Comparison of ENCODE assay signal across 1 cellular context in the genomic region with DNA sequence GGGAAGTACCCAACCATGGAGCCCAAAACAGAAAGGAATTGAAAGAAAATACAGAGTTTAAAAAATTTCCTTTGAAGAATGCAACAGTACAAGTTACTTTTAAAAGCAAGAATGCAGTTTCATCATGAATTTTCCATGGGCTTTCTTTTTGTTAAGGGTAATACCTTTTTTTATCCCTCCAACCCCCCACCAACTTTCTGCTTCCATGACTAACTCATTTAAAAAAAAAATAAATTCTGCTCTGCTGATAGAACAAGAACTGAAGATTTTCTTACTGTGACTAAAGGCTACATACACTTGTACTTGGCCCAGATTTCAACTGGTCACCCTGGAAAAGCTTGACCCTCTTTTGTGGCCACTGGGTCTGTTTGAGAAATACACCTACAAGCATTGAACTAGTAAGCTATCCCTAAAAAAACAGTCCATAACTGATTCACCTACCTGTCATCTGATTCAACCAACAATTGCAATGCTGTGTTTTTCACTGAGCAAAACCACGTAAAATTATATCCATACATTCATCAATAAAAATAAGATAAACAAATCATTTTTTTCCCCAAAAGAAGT.
TF ChIP-seq lines count a peak whose summit lies in the region.

No MANE protein-coding gene starts in this region.

TF ChIP-seq in GM23338, 12 proteins besides CTCF, POLR2A, EP300 and RAD21 (continued from another document):
- TF ChIP-seq CREB1 (CRISPR knock-in tag; IDR thresholded peaks at IDR 0.05; ENCODE audit: low read depth) (no peak), POLR2AphosphoS5 (IDR thresholded peaks at IDR 0.05; ENCODE audit: low read depth) (no peak)
- TF ChIP-seq, protein P1, sequence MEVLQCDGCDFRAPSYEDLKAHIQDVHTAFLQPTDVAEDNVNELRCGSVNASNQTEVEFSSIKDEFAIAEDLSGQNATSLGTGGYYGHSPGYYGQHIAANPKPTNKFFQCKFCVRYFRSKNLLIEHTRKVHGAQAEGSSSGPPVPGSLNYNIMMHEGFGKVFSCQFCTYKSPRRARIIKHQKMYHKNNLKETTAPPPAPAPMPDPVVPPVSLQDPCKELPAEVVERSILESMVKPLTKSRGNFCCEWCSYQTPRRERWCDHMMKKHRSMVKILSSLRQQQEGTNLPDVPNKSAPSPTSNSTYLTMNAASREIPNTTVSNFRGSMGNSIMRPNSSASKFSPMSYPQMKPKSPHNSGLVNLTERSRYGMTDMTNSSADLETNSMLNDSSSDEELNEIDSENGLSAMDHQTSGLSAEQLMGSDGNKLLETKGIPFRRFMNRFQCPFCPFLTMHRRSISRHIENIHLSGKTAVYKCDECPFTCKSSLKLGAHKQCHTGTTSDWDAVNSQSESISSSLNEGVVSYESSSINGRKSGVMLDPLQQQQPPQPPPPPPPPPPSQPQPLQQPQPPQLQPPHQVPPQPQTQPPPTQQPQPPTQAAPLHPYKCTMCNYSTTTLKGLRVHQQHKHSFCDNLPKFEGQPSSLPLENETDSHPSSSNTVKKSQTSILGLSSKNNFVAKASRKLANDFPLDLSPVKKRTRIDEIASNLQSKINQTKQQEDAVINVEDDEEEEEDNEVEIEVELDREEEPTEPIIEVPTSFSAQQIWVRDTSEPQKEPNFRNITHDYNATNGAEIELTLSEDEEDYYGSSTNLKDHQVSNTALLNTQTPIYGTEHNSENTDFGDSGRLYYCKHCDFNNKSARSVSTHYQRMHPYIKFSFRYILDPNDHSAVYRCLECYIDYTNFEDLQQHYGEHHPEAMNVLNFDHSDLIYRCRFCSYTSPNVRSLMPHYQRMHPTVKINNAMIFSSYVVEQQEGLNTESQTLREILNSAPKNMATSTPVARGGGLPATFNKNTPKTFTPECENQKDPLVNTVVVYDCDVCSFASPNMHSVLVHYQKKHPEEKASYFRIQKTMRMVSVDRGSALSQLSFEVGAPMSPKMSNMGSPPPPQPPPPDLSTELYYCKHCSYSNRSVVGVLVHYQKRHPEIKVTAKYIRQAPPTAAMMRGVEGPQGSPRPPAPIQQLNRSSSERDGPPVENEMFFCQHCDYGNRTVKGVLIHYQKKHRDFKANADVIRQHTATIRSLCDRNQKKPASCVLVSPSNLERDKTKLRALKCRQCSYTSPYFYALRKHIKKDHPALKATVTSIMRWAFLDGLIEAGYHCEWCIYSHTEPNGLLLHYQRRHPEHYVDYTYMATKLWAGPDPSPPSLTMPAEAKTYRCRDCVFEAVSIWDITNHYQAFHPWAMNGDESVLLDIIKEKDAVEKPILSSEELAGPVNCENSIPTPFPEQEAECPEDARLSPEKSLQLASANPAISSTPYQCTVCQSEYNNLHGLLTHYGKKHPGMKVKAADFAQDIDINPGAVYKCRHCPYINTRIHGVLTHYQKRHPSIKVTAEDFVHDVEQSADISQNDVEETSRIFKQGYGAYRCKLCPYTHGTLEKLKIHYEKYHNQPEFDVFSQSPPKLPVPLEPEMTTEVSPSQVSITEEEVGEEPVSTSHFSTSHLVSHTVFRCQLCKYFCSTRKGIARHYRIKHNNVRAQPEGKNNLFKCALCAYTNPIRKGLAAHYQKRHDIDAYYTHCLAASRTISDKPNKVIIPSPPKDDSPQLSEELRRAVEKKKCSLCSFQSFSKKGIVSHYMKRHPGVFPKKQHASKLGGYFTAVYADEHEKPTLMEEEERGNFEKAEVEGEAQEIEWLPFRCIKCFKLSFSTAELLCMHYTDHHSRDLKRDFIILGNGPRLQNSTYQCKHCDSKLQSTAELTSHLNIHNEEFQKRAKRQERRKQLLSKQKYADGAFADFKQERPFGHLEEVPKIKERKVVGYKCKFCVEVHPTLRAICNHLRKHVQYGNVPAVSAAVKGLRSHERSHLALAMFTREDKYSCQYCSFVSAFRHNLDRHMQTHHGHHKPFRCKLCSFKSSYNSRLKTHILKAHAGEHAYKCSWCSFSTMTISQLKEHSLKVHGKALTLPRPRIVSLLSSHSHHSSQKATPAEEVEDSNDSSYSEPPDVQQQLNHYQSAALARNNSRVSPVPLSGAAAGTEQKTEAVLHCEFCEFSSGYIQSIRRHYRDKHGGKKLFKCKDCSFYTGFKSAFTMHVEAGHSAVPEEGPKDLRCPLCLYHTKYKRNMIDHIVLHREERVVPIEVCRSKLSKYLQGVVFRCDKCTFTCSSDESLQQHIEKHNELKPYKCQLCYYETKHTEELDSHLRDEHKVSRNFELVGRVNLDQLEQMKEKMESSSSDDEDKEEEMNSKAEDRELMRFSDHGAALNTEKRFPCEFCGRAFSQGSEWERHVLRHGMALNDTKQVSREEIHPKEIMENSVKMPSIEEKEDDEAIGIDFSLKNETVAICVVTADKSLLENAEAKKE (CRISPR knock-in tag; IDR thresholded peaks at IDR 0.05): no peak
- TF ChIP-seq, protein P2, sequence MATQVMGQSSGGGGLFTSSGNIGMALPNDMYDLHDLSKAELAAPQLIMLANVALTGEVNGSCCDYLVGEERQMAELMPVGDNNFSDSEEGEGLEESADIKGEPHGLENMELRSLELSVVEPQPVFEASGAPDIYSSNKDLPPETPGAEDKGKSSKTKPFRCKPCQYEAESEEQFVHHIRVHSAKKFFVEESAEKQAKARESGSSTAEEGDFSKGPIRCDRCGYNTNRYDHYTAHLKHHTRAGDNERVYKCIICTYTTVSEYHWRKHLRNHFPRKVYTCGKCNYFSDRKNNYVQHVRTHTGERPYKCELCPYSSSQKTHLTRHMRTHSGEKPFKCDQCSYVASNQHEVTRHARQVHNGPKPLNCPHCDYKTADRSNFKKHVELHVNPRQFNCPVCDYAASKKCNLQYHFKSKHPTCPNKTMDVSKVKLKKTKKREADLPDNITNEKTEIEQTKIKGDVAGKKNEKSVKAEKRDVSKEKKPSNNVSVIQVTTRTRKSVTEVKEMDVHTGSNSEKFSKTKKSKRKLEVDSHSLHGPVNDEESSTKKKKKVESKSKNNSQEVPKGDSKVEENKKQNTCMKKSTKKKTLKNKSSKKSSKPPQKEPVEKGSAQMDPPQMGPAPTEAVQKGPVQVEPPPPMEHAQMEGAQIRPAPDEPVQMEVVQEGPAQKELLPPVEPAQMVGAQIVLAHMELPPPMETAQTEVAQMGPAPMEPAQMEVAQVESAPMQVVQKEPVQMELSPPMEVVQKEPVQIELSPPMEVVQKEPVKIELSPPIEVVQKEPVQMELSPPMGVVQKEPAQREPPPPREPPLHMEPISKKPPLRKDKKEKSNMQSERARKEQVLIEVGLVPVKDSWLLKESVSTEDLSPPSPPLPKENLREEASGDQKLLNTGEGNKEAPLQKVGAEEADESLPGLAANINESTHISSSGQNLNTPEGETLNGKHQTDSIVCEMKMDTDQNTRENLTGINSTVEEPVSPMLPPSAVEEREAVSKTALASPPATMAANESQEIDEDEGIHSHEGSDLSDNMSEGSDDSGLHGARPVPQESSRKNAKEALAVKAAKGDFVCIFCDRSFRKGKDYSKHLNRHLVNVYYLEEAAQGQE (IDR thresholded peaks at IDR 0.05; ENCODE audit: unreplicated experiment): no peak
TF ChIP-seq in GM23338: peak in this region for 0.
